ENCODE assay signal across 1 cellular context in the genomic region with DNA sequence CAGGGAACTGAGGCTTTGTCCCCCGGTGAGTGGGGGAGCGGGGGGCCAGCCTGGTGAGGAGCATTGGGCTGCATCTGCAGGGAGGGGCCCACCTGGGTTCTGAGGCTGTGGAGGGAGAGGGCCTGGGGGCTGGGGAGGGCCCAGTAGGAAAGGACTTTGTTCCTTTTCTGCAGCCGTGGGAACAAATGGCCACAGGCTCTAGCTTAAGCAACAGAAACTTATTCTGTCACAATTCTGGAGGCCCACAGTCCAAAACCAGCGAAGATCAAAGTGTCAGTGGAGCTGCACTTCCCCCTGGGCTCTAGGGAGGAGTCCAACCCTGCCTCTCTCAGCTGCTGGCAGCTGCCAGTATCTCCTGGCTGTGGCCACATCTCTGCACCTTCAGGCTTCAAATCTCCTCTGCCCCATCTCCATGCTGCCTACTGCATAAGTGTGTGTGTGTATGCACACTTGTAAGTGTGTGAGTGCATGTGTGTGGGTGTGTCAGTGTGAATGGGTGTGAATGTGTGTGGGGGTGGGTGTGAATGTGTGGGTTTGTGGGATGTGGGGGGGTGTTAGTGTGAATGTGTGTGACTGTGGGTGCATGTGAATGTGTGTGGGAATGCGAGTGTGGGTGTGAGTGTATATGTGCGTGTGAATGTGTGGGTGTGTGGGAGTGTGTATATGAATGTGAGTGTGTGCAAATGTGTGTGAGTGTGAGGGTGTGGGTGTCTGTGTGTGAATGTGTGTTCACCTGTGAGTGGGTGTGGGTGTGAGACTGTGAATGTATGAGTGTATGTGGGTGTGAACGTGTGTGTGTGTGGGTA.
TF ChIP-seq lines count a peak whose summit lies in the region.

No MANE protein-coding gene starts in this region.

TF ChIP-seq in SK-N-SH treated with all-trans-retinoic acid at 6 μM for 48 hours, 23 proteins besides CTCF, POLR2A, EP300 and RAD21 (continued from another document):
- TF ChIP-seq PPARA (CRISPR knock-in tag; IDR thresholded peaks at IDR 0.05; ENCODE audit: borderline replicate concordance), result no peak
- TF ChIP-seq BACH2 (CRISPR knock-in tag; IDR thresholded peaks at IDR 0.05; ENCODE audit: borderline replicate concordance), result no peak
- no peak for TF ChIP-seq GLIS3 (CRISPR knock-in tag; IDR thresholded peaks at IDR 0.05)
